1 cellular context compared by ENCODE assay signal in the genomic region with DNA sequence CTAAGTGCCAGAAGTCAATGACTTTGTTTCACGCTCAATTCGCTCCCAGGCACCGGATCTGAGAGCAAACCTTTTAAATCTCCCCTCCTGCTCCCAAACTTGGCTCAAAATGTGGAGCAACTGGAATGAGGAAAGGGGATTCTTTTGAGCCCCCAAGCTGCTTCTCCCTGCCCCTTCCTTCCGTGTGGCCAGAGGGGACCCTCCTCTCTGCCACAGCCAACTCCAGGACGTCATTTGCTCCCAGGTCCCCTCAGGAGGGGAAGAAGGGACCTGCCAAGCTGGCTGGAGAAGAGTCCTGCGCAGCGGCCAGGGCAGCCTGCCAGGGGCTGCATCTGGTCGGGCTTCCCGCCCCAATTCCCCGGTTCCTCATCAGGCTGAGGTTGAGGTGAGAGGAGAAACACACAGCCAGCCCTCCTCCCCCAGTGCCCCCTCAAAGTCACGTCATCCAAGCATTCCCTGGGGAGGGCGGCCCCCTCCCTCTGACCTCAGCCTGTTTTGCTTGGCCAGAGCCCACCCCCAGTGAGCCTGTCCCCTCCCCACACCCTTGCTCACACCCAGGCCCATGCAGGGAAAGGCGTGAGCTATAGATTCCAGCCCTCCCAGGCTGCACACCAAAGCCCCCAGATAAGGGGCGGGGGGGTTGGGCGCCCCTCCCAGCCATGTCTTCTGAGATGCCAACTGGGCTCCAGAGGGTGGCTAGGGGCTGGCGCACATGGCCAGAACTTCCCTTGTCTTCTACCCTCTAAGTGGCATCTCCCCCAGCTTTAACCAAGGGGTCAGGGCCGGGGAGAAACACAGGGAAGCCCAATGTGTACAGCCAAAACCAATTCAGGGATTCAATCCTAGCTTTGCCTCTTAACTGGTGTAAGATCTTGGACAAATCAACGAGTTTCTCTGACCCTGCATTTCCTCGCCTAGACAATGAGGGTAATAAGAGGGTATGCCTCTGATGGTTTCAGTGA.
TF ChIP-seq lines count a peak whose summit lies in the region.

No MANE protein-coding gene starts in this region.

TF ChIP-seq in HEK293, 187 proteins besides CTCF, POLR2A, EP300 and RAD21 (continued from another document and continues in another):
- no peak for TF ChIP-seq ZNF311 (tag by site-specific recombination; IDR thresholded peaks at IDR 0.05; ENCODE audit: borderline replicate concordance)
- no peak for TF ChIP-seq SALL2 (tag by site-specific recombination; IDR thresholded peaks at IDR 0.05; ENCODE audit: borderline replicate concordance)
- no peak for TF ChIP-seq ZNF426 (tag by site-specific recombination; IDR thresholded peaks at IDR 0.05)
- no peak for TF ChIP-seq SP3 (tag by site-specific recombination; IDR thresholded peaks at IDR 0.05)
- TF ChIP-seq ZNF561 (tag by site-specific recombination; IDR thresholded peaks at IDR 0.05; ENCODE audit: borderline replicate concordance), result no peak
- TF ChIP-seq ZNF521 (tag by site-specific recombination; IDR thresholded peaks at IDR 0.05), result no peak
- TF ChIP-seq, protein P1, sequence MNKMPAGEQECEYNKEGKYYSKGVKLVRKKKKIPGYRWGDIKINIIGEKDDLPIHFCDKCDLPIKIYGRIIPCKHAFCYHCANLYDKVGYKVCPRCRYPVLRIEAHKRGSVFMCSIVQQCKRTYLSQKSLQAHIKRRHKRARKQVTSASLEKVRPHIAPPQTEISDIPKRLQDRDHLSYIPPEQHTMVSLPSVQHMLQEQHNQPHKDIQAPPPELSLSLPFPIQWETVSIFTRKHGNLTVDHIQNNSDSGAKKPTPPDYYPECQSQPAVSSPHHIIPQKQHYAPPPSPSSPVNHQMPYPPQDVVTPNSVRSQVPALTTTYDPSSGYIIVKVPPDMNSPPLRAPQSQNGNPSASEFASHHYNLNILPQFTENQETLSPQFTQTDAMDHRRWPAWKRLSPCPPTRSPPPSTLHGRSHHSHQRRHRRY (tag by site-specific recombination; IDR thresholded peaks at IDR 0.05), result no peak
- TF ChIP-seq PRDM1 (tag by site-specific recombination; IDR thresholded peaks at IDR 0.05), result no peak
- TF ChIP-seq, protein P2, sequence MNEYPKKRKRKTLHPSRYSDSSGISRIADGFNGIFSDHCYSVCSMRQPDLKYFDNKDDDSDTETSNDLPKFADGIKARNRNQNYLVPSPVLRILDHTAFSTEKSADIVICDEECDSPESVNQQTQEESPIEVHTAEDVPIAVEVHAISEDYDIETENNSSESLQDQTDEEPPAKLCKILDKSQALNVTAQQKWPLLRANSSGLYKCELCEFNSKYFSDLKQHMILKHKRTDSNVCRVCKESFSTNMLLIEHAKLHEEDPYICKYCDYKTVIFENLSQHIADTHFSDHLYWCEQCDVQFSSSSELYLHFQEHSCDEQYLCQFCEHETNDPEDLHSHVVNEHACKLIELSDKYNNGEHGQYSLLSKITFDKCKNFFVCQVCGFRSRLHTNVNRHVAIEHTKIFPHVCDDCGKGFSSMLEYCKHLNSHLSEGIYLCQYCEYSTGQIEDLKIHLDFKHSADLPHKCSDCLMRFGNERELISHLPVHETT (tag by site-specific recombination; IDR thresholded peaks at IDR 0.05), result no peak
- TF ChIP-seq ZNF157 (tag by site-specific recombination; IDR thresholded peaks at IDR 0.05), result no peak
- peak; percentile 37 for TF ChIP-seq PATZ1 (tag by site-specific recombination; IDR thresholded peaks at IDR 0.05)
- TF ChIP-seq HIC1 (tag by site-specific recombination; IDR thresholded peaks at IDR 0.05), result no peak
- no peak for TF ChIP-seq ZNF121 (tag by site-specific recombination; IDR thresholded peaks at IDR 0.05)
- TF ChIP-seq ZNF513 (tag by site-specific recombination; IDR thresholded peaks at IDR 0.05), result no peak
- no peak for TF ChIP-seq ZNF114 (tag by site-specific recombination; IDR thresholded peaks at IDR 0.05)
- TF ChIP-seq EGR2 (tag by site-specific recombination; IDR thresholded peaks at IDR 0.05; ENCODE audit: low read depth), result peak; percentile 42
- TF ChIP-seq KLF8 (tag by site-specific recombination; IDR thresholded peaks at IDR 0.05), result no peak
- TF ChIP-seq KLF7 (tag by site-specific recombination; IDR thresholded peaks at IDR 0.05; ENCODE audit: borderline replicate concordance), result no peak
- no peak for TF ChIP-seq ZNF350 (tag by site-specific recombination; IDR thresholded peaks at IDR 0.05)
- TF ChIP-seq YY1 (tag by site-specific recombination; IDR thresholded peaks at IDR 0.05), result no peak
- TF ChIP-seq ZNF169 (tag by site-specific recombination; IDR thresholded peaks at IDR 0.05), result no peak
- no peak for TF ChIP-seq MEIS1 (CRISPR knock-in tag; IDR thresholded peaks at IDR 0.05; ENCODE audit: borderline replicate concordance)
- no peak for TF ChIP-seq SETDB1 (IDR thresholded peaks at IDR 0.05; ENCODE audit: insufficient read length, low read length)
- TF ChIP-seq SCRT2 (tag by site-specific recombination; IDR thresholded peaks at IDR 0.05), result no peak
- TF ChIP-seq ZNF335 (tag by site-specific recombination; conservative IDR thresholded peaks at IDR 0.05), result no peak
- TF ChIP-seq REPIN1 (tag by site-specific recombination; IDR thresholded peaks at IDR 0.05; ENCODE audit: low read depth), result no peak
- TF ChIP-seq ZNF560 (tag by site-specific recombination; IDR thresholded peaks at IDR 0.05; ENCODE audit: borderline replicate concordance), result no peak
- TF ChIP-seq KLF9 (tag by site-specific recombination; IDR thresholded peaks at IDR 0.05; ENCODE audit: low read depth), result no peak
- TF ChIP-seq ZNF837 (tag by site-specific recombination; IDR thresholded peaks at IDR 0.05), result no peak
- TF ChIP-seq ZNF324 (tag by site-specific recombination; IDR thresholded peaks at IDR 0.05), result no peak
- no peak for TF ChIP-seq ZNF792 (tag by site-specific recombination; IDR thresholded peaks at IDR 0.05)
- peak; percentile 63 for TF ChIP-seq ZFHX2 (tag by site-specific recombination; conservative IDR thresholded peaks at IDR 0.05)
- no peak for TF ChIP-seq ZSCAN23 (tag by site-specific recombination; IDR thresholded peaks at IDR 0.05)
- TF ChIP-seq ZNF341 (tag by site-specific recombination; IDR thresholded peaks at IDR 0.05; ENCODE audit: low read depth), result no peak
- no peak for TF ChIP-seq INSM2 (tag by site-specific recombination; IDR thresholded peaks at IDR 0.05)
- no peak for TF ChIP-seq ZNF26 (tag by site-specific recombination; IDR thresholded peaks at IDR 0.05)
- no peak for TF ChIP-seq ZNF416 (tag by site-specific recombination; IDR thresholded peaks at IDR 0.05)
- no peak for TF ChIP-seq ZNF24 (tag by site-specific recombination; IDR thresholded peaks at IDR 0.05)
- no peak for TF ChIP-seq ZNF776 (tag by site-specific recombination; IDR thresholded peaks at IDR 0.05; ENCODE audit: borderline replicate concordance)
- TF ChIP-seq ZNF830 (tag by site-specific recombination; IDR thresholded peaks at IDR 0.05; ENCODE audit: low read depth), result no peak
- no peak for TF ChIP-seq BCL11A (tag by site-specific recombination; IDR thresholded peaks at IDR 0.05; ENCODE audit: low read depth)
- no peak for TF ChIP-seq ZNF529 (tag by site-specific recombination; IDR thresholded peaks at IDR 0.05; ENCODE audit: insufficient replicate concordance)
- no peak for TF ChIP-seq ZNF394 (tag by site-specific recombination; IDR thresholded peaks at IDR 0.05; ENCODE audit: borderline replicate concordance)
- no peak for TF ChIP-seq ZNF654 (tag by site-specific recombination; IDR thresholded peaks at IDR 0.05; ENCODE audit: low read depth)
- TF ChIP-seq ZNF544 (tag by site-specific recombination; IDR thresholded peaks at IDR 0.05), result no peak
- no peak for TF ChIP-seq ZXDB (tag by site-specific recombination; IDR thresholded peaks at IDR 0.05)
- no peak for TF ChIP-seq ZNF211 (tag by site-specific recombination; IDR thresholded peaks at IDR 0.05; ENCODE audit: low read depth)
- TF ChIP-seq, protein P3, sequence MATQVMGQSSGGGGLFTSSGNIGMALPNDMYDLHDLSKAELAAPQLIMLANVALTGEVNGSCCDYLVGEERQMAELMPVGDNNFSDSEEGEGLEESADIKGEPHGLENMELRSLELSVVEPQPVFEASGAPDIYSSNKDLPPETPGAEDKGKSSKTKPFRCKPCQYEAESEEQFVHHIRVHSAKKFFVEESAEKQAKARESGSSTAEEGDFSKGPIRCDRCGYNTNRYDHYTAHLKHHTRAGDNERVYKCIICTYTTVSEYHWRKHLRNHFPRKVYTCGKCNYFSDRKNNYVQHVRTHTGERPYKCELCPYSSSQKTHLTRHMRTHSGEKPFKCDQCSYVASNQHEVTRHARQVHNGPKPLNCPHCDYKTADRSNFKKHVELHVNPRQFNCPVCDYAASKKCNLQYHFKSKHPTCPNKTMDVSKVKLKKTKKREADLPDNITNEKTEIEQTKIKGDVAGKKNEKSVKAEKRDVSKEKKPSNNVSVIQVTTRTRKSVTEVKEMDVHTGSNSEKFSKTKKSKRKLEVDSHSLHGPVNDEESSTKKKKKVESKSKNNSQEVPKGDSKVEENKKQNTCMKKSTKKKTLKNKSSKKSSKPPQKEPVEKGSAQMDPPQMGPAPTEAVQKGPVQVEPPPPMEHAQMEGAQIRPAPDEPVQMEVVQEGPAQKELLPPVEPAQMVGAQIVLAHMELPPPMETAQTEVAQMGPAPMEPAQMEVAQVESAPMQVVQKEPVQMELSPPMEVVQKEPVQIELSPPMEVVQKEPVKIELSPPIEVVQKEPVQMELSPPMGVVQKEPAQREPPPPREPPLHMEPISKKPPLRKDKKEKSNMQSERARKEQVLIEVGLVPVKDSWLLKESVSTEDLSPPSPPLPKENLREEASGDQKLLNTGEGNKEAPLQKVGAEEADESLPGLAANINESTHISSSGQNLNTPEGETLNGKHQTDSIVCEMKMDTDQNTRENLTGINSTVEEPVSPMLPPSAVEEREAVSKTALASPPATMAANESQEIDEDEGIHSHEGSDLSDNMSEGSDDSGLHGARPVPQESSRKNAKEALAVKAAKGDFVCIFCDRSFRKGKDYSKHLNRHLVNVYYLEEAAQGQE (tag by site-specific recombination; IDR thresholded peaks at IDR 0.05), result no peak
- 0 out of 2 replicates have a peak, but pooled peaks have one; percentile 14 for TF ChIP-seq ZEB2 (tag by site-specific recombination; IDR thresholded peaks at IDR 0.05)
